9 cellular contexts compared by ENCODE assay signal in the genomic region with DNA sequence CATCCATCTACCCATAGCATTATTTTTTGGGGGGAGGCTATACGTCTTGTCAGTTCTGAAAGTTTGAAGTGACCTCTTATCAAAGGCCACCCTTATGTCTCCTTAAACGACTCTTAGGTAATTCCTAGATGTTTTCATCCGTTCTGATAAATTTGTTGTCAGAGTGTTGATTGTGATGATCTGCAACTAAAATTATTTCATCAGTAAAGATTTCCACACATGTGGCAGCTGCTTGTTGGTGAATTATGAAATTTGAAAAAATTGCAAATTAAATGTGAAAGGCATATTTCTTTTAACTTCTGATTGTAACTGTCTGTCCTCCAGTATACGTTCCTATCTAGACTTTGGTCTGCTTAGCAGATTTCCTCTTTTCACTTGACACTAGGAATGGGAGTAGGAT. TPM values are rescaled to one million over a fixed set of nuclear protein-coding genes. Genes with fewer than 3 reads are reported as not detected.
DNase-seq lines count a peak whose midpoint lies in the region; ATAC-seq and TF ChIP-seq lines count a peak whose summit lies in the region.
"Had no signal": no experiment of that assay in that cellular context is flagged by ENCODE, and none has a peak within 500 bp of the region (broad histone marks: within the 10 kb centered on the region; RNA-seq: fewer than 3 reads in every experiment).

No MANE protein-coding gene starts in this region.

- H3K4me1 Mint-ChIP-seq in activated T-cell treated with anti-CD3 and anti-CD28 coated beads, Interleukin-2, amount 50 U/mL, for 24 hours (ENCODE audit: low read depth), result peaks cover 64% of the 10 kb centered on the region
- H3K4me1 Mint-ChIP-seq in activated CD8-positive, alpha-beta T cell treated with anti-CD3 and anti-CD28 coated beads for 36 hours (ENCODE audit: low read depth), result peaks cover 52% of the 10 kb centered on the region

- H3K4me3 Mint-ChIP-seq in activated T-cell treated with anti-CD3 and anti-CD28 coated beads, Interleukin-2, amount 50 U/mL, for 24 hours, result peak overlapping the region; percentile 94
- H3K4me3 Mint-ChIP-seq in activated CD8-positive, alpha-beta T cell treated with anti-CD3 and anti-CD28 coated beads for 36 hours, result peak overlapping the region; percentile 98

- peaks cover 7% of the 10 kb centered on the region for H3K4me1 ChIP-seq in iPS-20b (ENCODE audit: insufficient read depth, low read length)
- H3K4me1 ChIP-seq in suprapubic skin, result peaks cover 36% of the 10 kb centered on the region

- POLR2A ChIA-PET in activated CD8-positive, alpha-beta T cell treated with anti-CD3 and anti-CD28 coated beads for 36 hours (lab: Charles Lee), result no interaction called here

- no peak for ATAC-seq in activated CD8-positive, alpha-beta T cell treated with anti-CD3 and anti-CD28 coated beads for 36 hours
- no peak for ATAC-seq in HG02870 (IDR thresholded peaks at IDR 0.05; ENCODE audit: unreplicated experiment)
- ATAC-seq in HG02642 (IDR thresholded peaks at IDR 0.05; ENCODE audit: poor library complexity, unreplicated experiment), result no peak
- ATAC-seq in HG02852 (IDR thresholded peaks at IDR 0.05; ENCODE audit: unreplicated experiment), result no peak

- no peak for DNase-seq in activated T-cell treated with anti-CD3 and anti-CD28 coated beads, Interleukin-2, amount 50 U/mL, for 24 hours
- DNase-seq in activated T-cell treated with anti-CD3 and anti-CD28 coated beads for 4 hours, result no peak
- DNase-seq in activated CD8-positive, alpha-beta T cell treated with anti-CD3 and anti-CD28 coated beads for 36 hours, result no peak
- DNase-seq in suprapubic skin (ENCODE audit: low spot score in 2 of 2), result no peak
- DNase-seq: activated CD4-positive, alpha-beta T cell treated with anti-CD3 and anti-CD28 coated beads, Interleukin-2, amount 50 U/mL, for 4 hours had no signal

- intact Hi-C loops in activated CD8-positive, alpha-beta T cell treated with anti-CD3 and anti-CD28 coated beads for 36 hours (cut with micrococcal nuclease), result loop anchor here (10.0 kb wide), 1 partner anchor 53 kb away; no protein-coding TSS in a partner anchor

- peak overlapping the region; percentile 100 for H3K27ac Mint-ChIP-seq in activated T-cell treated with anti-CD3 and anti-CD28 coated beads, Interleukin-2, amount 50 U/mL, for 24 hours
- peak overlapping the region; percentile 99 for H3K27ac Mint-ChIP-seq in activated CD8-positive, alpha-beta T cell treated with anti-CD3 and anti-CD28 coated beads for 36 hours

- TF ChIP-seq EP300 in suprapubic skin (IDR thresholded peaks at IDR 0.05), result no peak

- H3K27me3 ChIP-seq in iPS-20b (ENCODE audit: insufficient read depth, low read length), result no peaks in the 10 kb centered on the region
- H3K27me3 ChIP-seq in suprapubic skin, result no peaks in the 10 kb centered on the region

- H3K9me3 ChIP-seq in iPS-20b (ENCODE audit: insufficient read depth, low read depth, low read length) (no peaks in the 10 kb centered on the region), suprapubic skin (no peaks in the 10 kb centered on the region)

- no peak for TF ChIP-seq CTCF in activated CD8-positive, alpha-beta T cell treated with anti-CD3 and anti-CD28 coated beads for 36 hours (IDR thresholded peaks at IDR 0.05)
- no peak for TF ChIP-seq CTCF in suprapubic skin (IDR thresholded peaks at IDR 0.05)

- no peaks in the 10 kb centered on the region for H3K27me3 Mint-ChIP-seq in activated T-cell treated with anti-CD3 and anti-CD28 coated beads, Interleukin-2, amount 50 U/mL, for 24 hours
- H3K27me3 Mint-ChIP-seq in activated CD8-positive, alpha-beta T cell treated with anti-CD3 and anti-CD28 coated beads for 36 hours, result no peaks in the 10 kb centered on the region

- H3K27ac ChIP-seq in iPS-20b (ENCODE audit: low read length) (no peak overlapping the region), suprapubic skin (no peak overlapping the region)

- H3K9ac ChIP-seq in iPS-20b (ENCODE audit: low read depth, low read length), result peak overlapping the region; percentile 95; the same call in 1 of the 2 replicates

- CTCF ChIA-PET in activated CD8-positive, alpha-beta T cell treated with anti-CD3 and anti-CD28 coated beads for 36 hours (lab: Charles Lee), result interaction anchor here (1.7 to 2.1 kb wide), 2 partner anchors 11 to 99 kb away, joined by 4 to 13 read pairs; no protein-coding TSS in a partner anchor

- H3K4me3 ChIP-seq in iPS-20b (ENCODE audit: low read length) (peak overlapping the region; percentile 99), suprapubic skin (peak overlapping the region; percentile 98)

- H3K36me3 ChIP-seq in iPS-20b (ENCODE audit: insufficient read depth, low read depth, low read length) (no peaks in the 10 kb centered on the region; the same call in 1 of the 2 replicates), suprapubic skin (no peaks in the 10 kb centered on the region)

- H3K9me3 Mint-ChIP-seq in activated T-cell treated with anti-CD3 and anti-CD28 coated beads, Interleukin-2, amount 50 U/mL, for 24 hours, result no peaks in the 10 kb centered on the region
- no peaks in the 10 kb centered on the region for H3K9me3 Mint-ChIP-seq in activated CD8-positive, alpha-beta T cell treated with anti-CD3 and anti-CD28 coated beads for 36 hours

- TF ChIP-seq POLR2A in suprapubic skin (IDR thresholded peaks at IDR 0.05), result no peak

- WGBS in suprapubic skin, result 46% methylated on average over 4 of the region's 4 CpGs

- H3K36me3 Mint-ChIP-seq in activated T-cell treated with anti-CD3 and anti-CD28 coated beads, Interleukin-2, amount 50 U/mL, for 24 hours (ENCODE audit: low read depth), result peaks cover 48% of the 10 kb centered on the region
- peaks cover 21% of the 10 kb centered on the region for H3K36me3 Mint-ChIP-seq in activated CD8-positive, alpha-beta T cell treated with anti-CD3 and anti-CD28 coated beads for 36 hours (ENCODE audit: low read depth)

RNA-seq across cellular contexts. Expression of gene ADIPOR2, which starts 1.4 kb away (rescaled TPM):
- total RNA-seq in activated CD8-positive, alpha-beta T cell treated with anti-CD3 and anti-CD28 coated beads for 36 hours, result 10 to 100 TPM; 48.3 to 49.9 TPM
- 10 to 100 TPM; 40.3 to 47.9 (median 43.4) TPM for total RNA-seq in suprapubic skin
